8 cellular contexts compared by ENCODE assay signal in genomic region chr12:39619316-39619659, GRCh38. TPM values are rescaled to one million over a fixed set of nuclear protein-coding genes. Genes with fewer than 3 reads are reported as not detected.
DNase-seq lines count a peak whose midpoint lies in the region; ATAC-seq and TF ChIP-seq lines count a peak whose summit lies in the region.

No MANE protein-coding gene starts in this region.

- no peak overlapping the region for H3K4ac ChIP-seq in IMR-90 (ENCODE audit: low read depth, low read length)

- TF ChIP-seq CTCF in IMR-90 (conservative IDR thresholded peaks at IDR 0.05; ENCODE audit: low read depth, low read length), result no peak
- TF ChIP-seq CTCF in testis (IDR thresholded peaks at IDR 0.05), result no peak

- no peak for TF ChIP-seq RAD21 in IMR-90 (IDR thresholded peaks at IDR 0.05; ENCODE audit: low read length)

- no peak overlapping the region for H2BK5ac ChIP-seq in IMR-90 (ENCODE audit: low read depth, low read length, poor library complexity, severe bottlenecking)

- H3K4me3 ChIP-seq in IMR-90 (ENCODE audit: insufficient read depth, low read depth, low read length), result peak overlapping the region; percentile 45; the same call in 1 of the 2 replicates
- peak overlapping the region; percentile 61 for H3K4me3 ChIP-seq in iPS-18a (ENCODE audit: low read length)
- H3K4me3 ChIP-seq in testis, result peak overlapping the region; percentile 38 to 43

- CTCF ChIA-PET in IMR-90 (lab: Yijun Ruan, JAX), result no interaction called here

- H3K9me1 ChIP-seq in IMR-90 (ENCODE audit: insufficient read depth, low read length), result no peaks in the 10 kb centered on the region

- H3K18ac ChIP-seq in IMR-90 (ENCODE audit: low read depth, low read length), result no peak overlapping the region

- H3K27me3 ChIP-seq in IMR-90 (ENCODE audit: control insufficient read depth, insufficient read depth, low read length) (no peaks in the 10 kb centered on the region), iPS-18a (ENCODE audit: control insufficient read depth, insufficient read depth, low read length) (no peaks in the 10 kb centered on the region), testis (no peaks in the 10 kb centered on the region)

- H3K9ac ChIP-seq in IMR-90 (ENCODE audit: low read depth, low read length) (no peak overlapping the region), iPS-18a (ENCODE audit: low read length) (no peak overlapping the region)

- no peak overlapping the region for H3K56ac ChIP-seq in IMR-90 (ENCODE audit: extremely low read depth, insufficient read depth, low read length)

- no peaks in the 10 kb centered on the region for H3K79me1 ChIP-seq in IMR-90 (ENCODE audit: low read depth in 1 of 2, low read length in 2 of 2)

- H3K4me1 ChIP-seq in IMR-90 (ENCODE audit: control insufficient read depth, insufficient read depth, low read length) (no peaks in the 10 kb centered on the region), iPS-18a (ENCODE audit: control insufficient read depth, low read depth, low read length) (peaks cover 3% of the 10 kb centered on the region), testis (no peaks in the 10 kb centered on the region)

- H3K14ac ChIP-seq in IMR-90 (replicated peaks; ENCODE audit: low read depth, low read length), result no peak overlapping the region

- H3K4me2 ChIP-seq in IMR-90 (ENCODE audit: low read depth, low read length), result peak overlapping the region; percentile 69

- no peak overlapping the region for H4K91ac ChIP-seq in IMR-90 (ENCODE audit: insufficient read depth, low read depth, low read length)

- H3K36me3 ChIP-seq in IMR-90 (ENCODE audit: control insufficient read depth, insufficient read depth, low read length), result no peaks in the 10 kb centered on the region
- no peaks in the 10 kb centered on the region for H3K36me3 ChIP-seq in iPS-18a (ENCODE audit: control insufficient read depth, low read depth, low read length)
- H3K36me3 ChIP-seq in testis (ENCODE audit: low read depth, missing control alignments), result no peaks in the 10 kb centered on the region

- POLR2A ChIA-PET in IMR-90 (lab: Charles Lee; ENCODE audit: unreplicated experiment), result no interaction called here

- H2BK120ac ChIP-seq in IMR-90 (ENCODE audit: low read depth, low read length), result no peak overlapping the region

- H3K27ac ChIP-seq in IMR-90 (ENCODE audit: insufficient read depth, low read length) (no peak overlapping the region), iPS-18a (ENCODE audit: low read length) (no peak overlapping the region), testis (peak overlapping the region in 1 of 2 donors; percentile 69)

- WGBS in IMR-90 (ENCODE audit: extremely low coverage in 2 of 2, insufficient read length in 1 of 2), 2 experiments, result 40% methylated on average over 1 of the region's 10 CpGs; no CpG with 5 or more reads in 1 of the 2 experiments
- 9 to 11% methylated on average over 10 of the region's 10 CpGs for WGBS in testis, 2 donors

- H2AK9ac ChIP-seq in IMR-90 (replicated peaks; ENCODE audit: low read depth, low read length, poor library complexity), result no peak overlapping the region

- peak overlapping the region; percentile 80 for H2AFZ ChIP-seq in IMR-90 (replicated peaks; ENCODE audit: low read length, poor library complexity)

- intact Hi-C loops in IMR-90 (cut with micrococcal nuclease) (no loop called here), testis (cut with DNase I; ENCODE audit: low total_unique reads) (no loop called here)

- H2AK5ac ChIP-seq in IMR-90 (ENCODE audit: low read depth, low read length), result no peak overlapping the region

- no peaks in the 10 kb centered on the region for H3K9me3 ChIP-seq in IMR-90 (ENCODE audit: control insufficient read depth, insufficient read depth, low read length)
- H3K9me3 ChIP-seq in iPS-18a (ENCODE audit: control insufficient read depth, low read depth, low read length), result no peaks in the 10 kb centered on the region
- no peaks in the 10 kb centered on the region for H3K9me3 ChIP-seq in testis

- TF ChIP-seq POLR2A in IMR-90 (IDR thresholded peaks at IDR 0.05; ENCODE audit: low read depth, low read length) (no peak), testis (IDR thresholded peaks at IDR 0.05) (no peak)

- H2BK15ac ChIP-seq in IMR-90 (ENCODE audit: low read depth, low read length), result no peak overlapping the region

- no peaks in the 10 kb centered on the region for H4K20me1 ChIP-seq in IMR-90 (ENCODE audit: insufficient read depth, low read length)

- in situ Hi-C loops in IMR-90 (cut with MboI; ENCODE audit: low sequenced_read_pairs), result loop anchor here (25.0 kb wide), 1 partner anchor 307 kb away; no protein-coding TSS in a partner anchor

- H2BK20ac ChIP-seq in IMR-90 (ENCODE audit: low read depth, low read length), result no peak overlapping the region

- peak; percentile 25 for ATAC-seq in GM21528 (IDR thresholded peaks at IDR 0.05; ENCODE audit: low FRiP score, unreplicated experiment)
- ATAC-seq in IMR-90 (ENCODE audit: low read depth), result no peak; the same call in 1 of the 2 replicates

- peak; percentile 15 for DNase-seq in ELR (ENCODE audit: low read depth)
- no peak for DNase-seq in IMR-90
- peak; percentile 70 for DNase-seq in activated effector memory CD4-positive, alpha-beta T cell treated with anti-CD3 and anti-CD28 coated beads, Interleukin-2, amount 50 U/mL, for 16 hours
- no peak for DNase-seq in testis
- no peak for DNase-seq in hepatic stellate cell (ENCODE audit: low spot score)
- DNase-seq in dermis blood vessel endothelial cell, result no peak

- BruUV-seq in IMR-90 (replicated peaks; lab: Mats Ljungman, UMichigan), result no TSS peak

- dilution Hi-C loops in IMR-90 (cut with HindIII; ENCODE audit: low sequenced_read_pairs, unreplicated experiment), result no loop called here

- H4K5ac ChIP-seq in IMR-90 (ENCODE audit: low read depth, low read length), result no peak overlapping the region

- no peak overlapping the region for H4K8ac ChIP-seq in IMR-90 (ENCODE audit: low read depth in 2 of 2, low read length in 2 of 2)

- no peak overlapping the region for H3K23ac ChIP-seq in IMR-90 (ENCODE audit: low read depth, low read length)

TF ChIP-seq in IMR-90, 13 proteins besides CTCF, POLR2A, EP300 and RAD21:
- TF ChIP-seq, protein P1, sequence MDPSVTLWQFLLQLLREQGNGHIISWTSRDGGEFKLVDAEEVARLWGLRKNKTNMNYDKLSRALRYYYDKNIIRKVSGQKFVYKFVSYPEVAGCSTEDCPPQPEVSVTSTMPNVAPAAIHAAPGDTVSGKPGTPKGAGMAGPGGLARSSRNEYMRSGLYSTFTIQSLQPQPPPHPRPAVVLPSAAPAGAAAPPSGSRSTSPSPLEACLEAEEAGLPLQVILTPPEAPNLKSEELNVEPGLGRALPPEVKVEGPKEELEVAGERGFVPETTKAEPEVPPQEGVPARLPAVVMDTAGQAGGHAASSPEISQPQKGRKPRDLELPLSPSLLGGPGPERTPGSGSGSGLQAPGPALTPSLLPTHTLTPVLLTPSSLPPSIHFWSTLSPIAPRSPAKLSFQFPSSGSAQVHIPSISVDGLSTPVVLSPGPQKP (IDR thresholded peaks at IDR 0.05; ENCODE audit: borderline replicate concordance, low read depth, low read length), result no peak
- TF ChIP-seq BHLHE40 (IDR thresholded peaks at IDR 0.05; ENCODE audit: low read depth, low read length), result no peak
- no peak for TF ChIP-seq FOS (IDR thresholded peaks at IDR 0.05; ENCODE audit: low read depth, low read length)
- TF ChIP-seq CHD1 (IDR thresholded peaks at IDR 0.05; ENCODE audit: low read depth, low read length), result no peak
- TF ChIP-seq MXI1 (IDR thresholded peaks at IDR 0.05; ENCODE audit: borderline replicate concordance, low read depth, low read length), result no peak
- no peak for TF ChIP-seq RCOR1 (IDR thresholded peaks at IDR 0.05; ENCODE audit: insufficient replicate concordance, low read length)
- TF ChIP-seq CEBPB (IDR thresholded peaks at IDR 0.05; ENCODE audit: low read depth, low read length), result no peak
- no peak for TF ChIP-seq NFE2L2 (IDR thresholded peaks at IDR 0.05; ENCODE audit: low read depth, low read length)
- TF ChIP-seq USF2 (IDR thresholded peaks at IDR 0.05; ENCODE audit: low read depth, low read length), result no peak

RNA-seq across cellular contexts. Expression of gene ABCD2, which starts 0.3 kb away (rescaled TPM):
- total RNA-seq in IMR-90 (2012; rRNA removed) (not detected in 2 replicates), testis (under 1 TPM; 0.43 to 0.55 TPM), dermis blood vessel endothelial cell (not detected in 2 replicates)
- polyA plus RNA-seq in IMR-90 (2012; rRNA removed) (not detected in 2 replicates), testis (ENCODE audit: insufficient read depth, low read depth, low replicate concordance) (0.29 TPM)
- polyA plus RNA-seq in IMR-90 (2012; cell fraction: cytosol; rRNA removed), result not detected in 2 replicates
- polyA plus RNA-seq in IMR-90 (2012; cell fraction: nucleus; rRNA removed; ENCODE audit: low replicate concordance), result not detected in 2 replicates

Comparison
In these comparisons a context has a peak if more than half of its experiments do, and no peak if none do; other contexts are left out.
1. DNase-seq: peak in ELR (single experiment) and activated effector memory CD4-positive, alpha-beta T cell treated with anti-CD3 and anti-CD28 coated beads, Interleukin-2, amount 50 U/mL, for 16 hours (single experiment); none in IMR-90 (single experiment), testis (single experiment), hepatic stellate cell (single experiment) and dermis blood vessel endothelial cell (single experiment).
2. Peak in every context shown above with its lines, with median percentiles within 50 percentile points of each other: H3K4me3 ChIP-seq.